Comparison of ENCODE assay signal across 8 cellular contexts in genomic region chr15:99106417-99107220, GRCh38. TPM values are rescaled to one million over a fixed set of nuclear protein-coding genes. Genes with fewer than 3 reads are reported as not detected.
DNase-seq lines count a peak whose midpoint lies in the region; ATAC-seq and TF ChIP-seq lines count a peak whose summit lies in the region.

No MANE protein-coding gene starts in this region.

- peaks cover 31% of the 10 kb centered on the region for H3K27me3 Mint-ChIP-seq in activated CD4-positive, alpha-beta T cell treated with anti-CD3 and anti-CD28 coated beads for 36 hours

- H3K27ac ChIP-seq in body of pancreas (peak overlapping the region in 3 of 4 donors; percentile 37 to 61 (median 48)), left lung (peak overlapping the region in 1 of 2 donors; percentile 35), testis (no peak overlapping the region)

- H3K36me3 Mint-ChIP-seq in activated CD4-positive, alpha-beta T cell treated with anti-CD3 and anti-CD28 coated beads for 36 hours (ENCODE audit: low read depth): no peaks in the 10 kb centered on the region

- H3K9me3 Mint-ChIP-seq in activated CD4-positive, alpha-beta T cell treated with anti-CD3 and anti-CD28 coated beads for 36 hours (ENCODE audit: low read depth): no peaks in the 10 kb centered on the region

- no peaks in the 10 kb centered on the region for H3K4me1 Mint-ChIP-seq in activated CD4-positive, alpha-beta T cell treated with anti-CD3 and anti-CD28 coated beads for 36 hours

- H3K4me3 ChIP-seq in body of pancreas: peak overlapping the region in 1 of 2 donors; percentile 12
- peak overlapping the region; percentile 21 to 45 for H3K4me3 ChIP-seq in left lung
- H3K4me3 ChIP-seq in testis: peak overlapping the region; percentile 40 to 56

- H3K27ac Mint-ChIP-seq in activated CD4-positive, alpha-beta T cell treated with anti-CD3 and anti-CD28 coated beads for 36 hours: no peak overlapping the region

- no peak for ATAC-seq in activated CD4-positive, alpha-beta T cell treated with anti-CD3 and anti-CD28 coated beads for 36 hours
- ATAC-seq in body of pancreas (peak; percentile 38), left lung (no peak), GM18517 (IDR thresholded peaks at IDR 0.05; ENCODE audit: unreplicated experiment) (no peak)

- CTCF ChIA-PET in activated CD4-positive, alpha-beta T cell treated with anti-CD3 and anti-CD28 coated beads for 36 hours (lab: Charles Lee): interaction anchor here (0.6 to 1.9 kb wide), 6 partner anchors 11 to 610 kb away, joined by 3 to 8 read pairs (median 3); no protein-coding TSS in a partner anchor

- H3K9me3 ChIP-seq in body of pancreas: no peaks in the 10 kb centered on the region
- H3K9me3 ChIP-seq in left lung: no peaks in the 10 kb centered on the region
- no peaks in the 10 kb centered on the region for H3K9me3 ChIP-seq in testis

- TF ChIP-seq CTCF in body of pancreas (IDR thresholded peaks at IDR 0.05): peak in 1 of 7 experiments; percentile 15
- no peak for TF ChIP-seq CTCF in left lung (IDR thresholded peaks at IDR 0.05)
- no peak for TF ChIP-seq CTCF in testis (IDR thresholded peaks at IDR 0.05)

- H3K27me3 ChIP-seq in body of pancreas (no peaks in the 10 kb centered on the region), left lung (peaks cover 17 to 70% of the 10 kb centered on the region in 2 donors), testis (no peaks in the 10 kb centered on the region)

- WGBS in body of pancreas, 2 donors: 27 to 50% methylated on average over 15 of the region's 15 CpGs
- 36 to 45% methylated on average over 15 of the region's 15 CpGs for WGBS in testis, 2 donors

- H3K36me3 ChIP-seq in body of pancreas (replicated peaks in 1 of 2; ENCODE audit: insufficient read depth in 1 of 2, low read depth in 2 of 2) (no peaks in the 10 kb centered on the region), left lung (no peaks in the 10 kb centered on the region), testis (ENCODE audit: low read depth, missing control alignments) (no peaks in the 10 kb centered on the region)

- intact Hi-C loops in activated CD4-positive, alpha-beta T cell treated with anti-CD3 and anti-CD28 coated beads for 36 hours (cut with DNase I, micrococcal nuclease): no loop called here
- intact Hi-C loops in body of pancreas (cut with DNase I) (no loop called here), left lung (cut with DNase I) (no loop called here), testis (cut with DNase I; ENCODE audit: low total_unique reads) (loop anchor here (5.0 kb wide), 1 partner anchor 101 kb away; no protein-coding TSS in a partner anchor)

- H3K4me3 Mint-ChIP-seq in activated CD4-positive, alpha-beta T cell treated with anti-CD3 and anti-CD28 coated beads for 36 hours: peak overlapping the region; percentile 1

- no peak for DNase-seq in activated CD4-positive, alpha-beta T cell treated with anti-CD3 and anti-CD28 coated beads for 36 hours
- DNase-seq in activated CD4-positive, alpha-beta T cell treated with anti-CD3 and anti-CD28 coated beads, Interleukin-2, amount 50 U/mL, for 1 hour: no peak
- DNase-seq in body of pancreas (peak; percentile 33 to 78 (median 61)), left lung (no peak), testis (no peak), NCI-H226 (no peak)
- no peak for DNase-seq in stimulated activated CD4-positive, alpha-beta T cell treated with anti-CD3 and anti-CD28 coated beads, Interleukin-2, amount 100 ng/mL, for 48 hours

- POLR2A ChIA-PET in activated CD4-positive, alpha-beta T cell treated with anti-CD3 and anti-CD28 coated beads for 36 hours (lab: Charles Lee): no interaction called here

- H3K4me1 ChIP-seq in body of pancreas: peaks cover 26% of the 10 kb centered on the region
- peaks cover 0 to 15% of the 10 kb centered on the region in 2 donors for H3K4me1 ChIP-seq in left lung
- H3K4me1 ChIP-seq in testis: no peaks in the 10 kb centered on the region

- peak in 1 of 3 donors; percentile 21 for TF ChIP-seq POLR2A in body of pancreas (IDR thresholded peaks at IDR 0.05)
- no peak for TF ChIP-seq POLR2A in testis (IDR thresholded peaks at IDR 0.05)

RNA-seq across cellular contexts. Expression of gene SYNM, which starts 1.7 kb away (rescaled TPM):
- under 1 TPM; 0.09 to 0.14 TPM for total RNA-seq in activated CD4-positive, alpha-beta T cell treated with anti-CD3 and anti-CD28 coated beads for 36 hours
- total RNA-seq in body of pancreas (1 to 10 TPM; 5.7 to 8.2 TPM), left lung (10 to 100 TPM; 15.3 to 17.6 TPM), testis (10 to 100 TPM in 1 of 2 donors, 1 to 10 TPM in 1; 10.0 to 11.1 TPM)
- polyA plus RNA-seq in testis (ENCODE audit: insufficient read depth, low read depth, low replicate concordance): 17.9 TPM

Comparison
In these comparisons a context has a peak if more than half of its experiments do, and no peak if none do; other contexts are left out.
1. DNase-seq: peak in body of pancreas (4 of 4); none in activated CD4-positive, alpha-beta T cell treated with anti-CD3 and anti-CD28 coated beads for 36 hours (single experiment), activated CD4-positive, alpha-beta T cell treated with anti-CD3 and anti-CD28 coated beads, Interleukin-2, amount 50 U/mL, for 1 hour (single experiment), left lung (0 of 2), testis (single experiment), NCI-H226 (single experiment) and stimulated activated CD4-positive, alpha-beta T cell treated with anti-CD3 and anti-CD28 coated beads, Interleukin-2, amount 100 ng/mL, for 48 hours (0 of 2).
2. H3K27ac ChIP-seq: peak in body of pancreas (3 of 4); none in testis (0 of 2).
3. RNA of gene SYNM, which starts 1.7 kb away (total RNA-seq): 15.3 to 17.6 TPM in left lung, 10.0 to 11.1 TPM in testis and 5.7 to 8.2 TPM in body of pancreas; 0.09 to 0.14 TPM in activated CD4-positive, alpha-beta T cell treated with anti-CD3 and anti-CD28 coated beads for 36 hours; every median in the first group is over 4 times any median in the second.